ENCODE assay signal across 9 cellular contexts in the genomic region with DNA sequence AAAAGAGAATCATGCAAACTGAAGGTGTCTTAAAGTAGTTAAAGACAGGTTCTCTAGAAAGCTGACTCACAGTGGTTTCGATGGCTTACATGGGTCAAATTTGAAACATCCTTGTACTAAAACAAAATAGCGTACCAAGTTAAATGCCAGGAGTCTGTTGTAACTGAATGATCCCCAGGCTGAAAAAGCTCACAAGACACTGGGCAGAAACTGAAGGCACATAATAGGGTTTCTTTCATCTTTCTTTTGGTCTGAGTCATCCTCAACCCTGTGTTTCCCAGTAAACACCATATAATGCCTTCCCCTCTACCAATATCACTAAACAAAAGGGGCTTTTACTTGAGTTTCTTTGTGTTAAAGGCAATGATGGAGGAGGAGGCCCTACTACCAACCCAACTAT. TPM values are rescaled to one million over a fixed set of nuclear protein-coding genes. Genes with fewer than 3 reads are reported as not detected.
A peak's percentile ranks its signal among the peaks of the same experiment; 100 is the strongest.
DNase-seq lines count a peak whose midpoint lies in the region; ATAC-seq and TF ChIP-seq lines count a peak whose summit lies in the region.
"Had no signal": no experiment of that assay in that cellular context is flagged by ENCODE, and none has a peak within 500 bp of the region (broad histone marks: within the 10 kb centered on the region; RNA-seq: fewer than 3 reads in every experiment).

No MANE protein-coding gene starts in this region.

- DNase-seq in GM06990 (ENCODE audit: extremely low read depth, insufficient read length) (peak; percentile 69), esophagus squamous epithelium (lab: John Stamatoyannopoulos, UW) (no peak), ecto neural progenitor cell (ENCODE audit: low spot score) (no peak), globus pallidus (ENCODE audit: low spot score) (no peak), NCI-H748 treated with DMSO at 0.1 percent for 48 hours (lab: John Stamatoyannopoulos, UW) (no peak)
- DNase-seq: heart left ventricle had no signal

- TF ChIP-seq CTCF in GM06990 (IDR thresholded peaks at IDR 0.05; ENCODE audit: insufficient read depth, low read length, poor library complexity, severe bottlenecking) (no peak), esophagus squamous epithelium (IDR thresholded peaks at IDR 0.05) (no peak), gastroesophageal sphincter (IDR thresholded peaks at IDR 0.05) (no peak)

- H3K36me3 ChIP-seq in GM06990 (ENCODE audit: control insufficient read depth, insufficient read depth, low read length), result peaks cover 3% of the 10 kb centered on the region
- peaks cover 0 to 83% (median 0%) of the 10 kb centered on the region in 3 donors for H3K36me3 ChIP-seq in esophagus squamous epithelium
- H3K36me3 ChIP-seq in gastroesophageal sphincter, result peaks cover 0 to 53% of the 10 kb centered on the region in 2 donors

- intact Hi-C loops in esophagus squamous epithelium (cut with DNase I), result no loop called here

- 46 to 55% methylated on average over 2 of the region's 2 CpGs for WGBS in esophagus squamous epithelium, 2 donors
- 70 to 71% methylated on average over 2 of the region's 2 CpGs for WGBS in gastroesophageal sphincter (ENCODE audit: low coverage in 1 of 2), 2 donors

- H3K4me1 ChIP-seq in esophagus squamous epithelium (peaks cover 0 to 55% (median 9%) of the 10 kb centered on the region in 3 donors), gastroesophageal sphincter (peaks cover 0 to 61% (median 2%) of the 10 kb centered on the region in 3 donors)

- H3K27ac ChIP-seq in esophagus squamous epithelium (peak overlapping the region in 3 of 4 donors; percentile 39 to 71 (median 54)), gastroesophageal sphincter (peak overlapping the region in 1 of 4 donors; percentile 51)
- H3K27ac ChIP-seq: heart left ventricle had no signal

- peak; percentile 97 for ATAC-seq in GM19463 (IDR thresholded peaks at IDR 0.05; ENCODE audit: unreplicated experiment)
- ATAC-seq in HG03520 (IDR thresholded peaks at IDR 0.05; ENCODE audit: unreplicated experiment), result peak; percentile 73
- ATAC-seq in gastroesophageal sphincter, result no peak
- ATAC-seq: heart left ventricle had no signal

- TF ChIP-seq POLR2A in esophagus squamous epithelium (IDR thresholded peaks at IDR 0.05), result no peak
- TF ChIP-seq POLR2A in gastroesophageal sphincter (IDR thresholded peaks at IDR 0.05), result no peak

- no peak for TF ChIP-seq EP300 in gastroesophageal sphincter (IDR thresholded peaks at IDR 0.05)

- no peak overlapping the region for H3K4me3 ChIP-seq in GM06990 (replicated peaks; ENCODE audit: low read depth, low read length)
- H3K4me3 ChIP-seq in esophagus squamous epithelium, result no peak overlapping the region
- no peak overlapping the region for H3K4me3 ChIP-seq in gastroesophageal sphincter
- H3K4me3 ChIP-seq: heart left ventricle had no signal

- H3K27me3 ChIP-seq in GM06990 (replicated peaks; ENCODE audit: control insufficient read depth, insufficient read depth, low read length), result no peaks in the 10 kb centered on the region
- H3K27me3 ChIP-seq in esophagus squamous epithelium, result no peaks in the 10 kb centered on the region
- no peaks in the 10 kb centered on the region for H3K27me3 ChIP-seq in gastroesophageal sphincter
- H3K27me3 ChIP-seq: heart left ventricle had no signal

- no peaks in the 10 kb centered on the region for H3K9me3 ChIP-seq in esophagus squamous epithelium
- H3K9me3 ChIP-seq in gastroesophageal sphincter, result no peaks in the 10 kb centered on the region
- H3K9me3 ChIP-seq: heart left ventricle had no signal

RNA-seq across cellular contexts. Expression of a gene that starts 12.8 kb away (rescaled TPM):
- total RNA-seq in esophagus squamous epithelium, result 10 to 100 TPM in 3 of 4 donors, 1 to 10 TPM in 1; 9.7 to 17.6 (median 14.0) TPM
- total RNA-seq in gastroesophageal sphincter, result 10 to 100 TPM; 16.7 to 36.7 (median 23.8) TPM

RNA-seq across cellular contexts. Expression of a gene that starts 44.2 kb away (rescaled TPM):
- total RNA-seq in esophagus squamous epithelium, result 10 to 100 TPM; 22.3 to 58.2 (median 34.2) TPM
- total RNA-seq in gastroesophageal sphincter, result 10 to 100 TPM; 18.2 to 83.9 (median 41.9) TPM
